In the genomic region with DNA sequence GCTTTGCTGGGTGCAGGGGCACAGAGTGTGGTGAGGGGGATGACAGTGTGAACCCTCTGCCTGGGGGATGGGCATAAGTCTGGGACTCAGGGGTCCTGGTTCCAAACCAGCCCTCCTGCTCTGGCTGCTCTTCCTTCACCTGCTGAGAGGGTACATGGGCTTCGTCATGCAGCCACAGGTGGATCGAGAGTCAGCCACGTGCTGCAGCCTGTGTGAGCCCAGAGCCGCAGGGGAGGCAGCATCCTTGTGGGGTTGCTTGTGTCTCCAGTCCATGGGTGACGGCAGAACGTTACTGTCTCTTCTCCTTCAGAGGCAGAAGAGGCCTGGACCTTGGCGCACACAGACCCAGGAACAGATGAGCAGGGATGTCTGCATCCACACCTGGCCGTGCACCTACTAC, we compare ENCODE assay signal across 24 cellular contexts.
"Had no signal": no experiment of that assay in that cellular context is flagged by ENCODE, and none has a peak within 500 bp of the region (broad histone marks: within the 10 kb centered on the region; RNA-seq: fewer than 3 reads in every experiment).

No MANE protein-coding gene starts in this region.

- H3K4me3 Mint-ChIP-seq: activated B cell treated with CpG ODN at 0.5 μM for 24 hours; activated CD4-positive, alpha-beta T cell treated with anti-CD3 and anti-CD28 coated beads for 36 hours; activated naive CD4-positive, alpha-beta T cell treated with anti-CD3 and anti-CD28 coated beads, Interleukin-2, amount 50 U/mL, for 24 hours; activated T-helper 1 cell treated with anti-CD3 and anti-CD28 coated beads, Interleukin-12 subunit alpha, Interleukin-12 subunit beta, Interleukin-2, Interleukin-4 antibody, amounts not matched to agents 30 ng/mL and 10 ng/mL and 1 ng/mL, durations not matched to agents 14 hours and 24 hours and 36 hours; effector memory CD8-positive, alpha-beta T cell; naive B cell; T-helper 1 cell treated with Interleukin-12 subunit alpha and Interleukin-12 subunit beta and Interleukin-4 antibody, amounts not matched to agents 30 μg/mL and 1 μg/mL, for 36 hours had no signal

- H3K36me3 ChIP-seq: brain microvascular endothelial cell had no signal

- H3K27me3 ChIP-seq: brain microvascular endothelial cell, dorsolateral prefrontal cortex, tibial nerve had no signal

- H3K27me3 Mint-ChIP-seq: activated B cell treated with CpG ODN at 0.5 μM for 24 hours; activated CD4-positive, alpha-beta T cell treated with anti-CD3 and anti-CD28 coated beads for 36 hours; activated naive CD4-positive, alpha-beta T cell treated with anti-CD3 and anti-CD28 coated beads, Interleukin-2, amount 50 U/mL, for 24 hours; effector memory CD8-positive, alpha-beta T cell; naive B cell; progenitor cell of endocrine pancreas had no signal

- ATAC-seq: activated CD4-positive, alpha-beta T cell treated with anti-CD3 and anti-CD28 coated beads for 36 hours; effector memory CD8-positive, alpha-beta T cell; esophagus mucosa; left colon; mucosa of descending colon had no signal

- H3K4me3 ChIP-seq: dorsolateral prefrontal cortex, lower lobe of right lung, mucosa of descending colon, tibial nerve had no signal

- H3K27ac Mint-ChIP-seq: activated B cell treated with CpG ODN at 0.5 μM for 24 hours; activated CD4-positive, alpha-beta T cell treated with anti-CD3 and anti-CD28 coated beads for 36 hours; activated naive CD4-positive, alpha-beta T cell treated with anti-CD3 and anti-CD28 coated beads, Interleukin-2, amount 50 U/mL, for 24 hours; activated T-helper 1 cell treated with anti-CD3 and anti-CD28 coated beads, Interleukin-12 subunit alpha, Interleukin-12 subunit beta, Interleukin-2, Interleukin-4 antibody, amounts not matched to agents 30 ng/mL and 10 ng/mL and 1 ng/mL, durations not matched to agents 14 hours and 24 hours and 36 hours; naive B cell; T-helper 1 cell treated with Interleukin-12 subunit alpha and Interleukin-12 subunit beta and Interleukin-4 antibody, amounts not matched to agents 30 μg/mL and 1 μg/mL, for 36 hours had no signal

- H3K27ac ChIP-seq: brain microvascular endothelial cell had no signal

- H3K9me3 ChIP-seq: lower lobe of right lung, mucosa of descending colon, tibial nerve had no signal

- DNase-seq: activated B cell treated with CpG ODN at 0.5 μM for 24 hours; activated CD4-positive, alpha-beta T cell treated with anti-CD3 and anti-CD28 coated beads for 36 hours; activated CD4-positive, alpha-beta T cell treated with anti-CD3 and anti-CD28 coated beads, Interleukin-2, amount 50 U/mL, for 4 hours; activated gamma-delta T cell treated with Interleukin-2 at 50 U/mL for 16 hours; activated T-cell treated with anti-CD3 and anti-CD28 coated beads for 4 hours; brain microvascular endothelial cell; central memory CD4-positive, alpha-beta T cell; effector memory CD8-positive, alpha-beta T cell; left colon; lower lobe of right lung; mesendoderm; naive B cell; occipital lobe; stimulated activated CD4-positive, alpha-beta T cell treated with anti-CD3 and anti-CD28 coated beads, Interleukin-4, amount 100 ng/mL, for 24 hours; stimulated activated naive CD4-positive, alpha-beta T cell treated with Interleukin-2 at 50 U/mL for 16 hours; substantia nigra had no signal

- H3K9me3 Mint-ChIP-seq: activated B cell treated with CpG ODN at 0.5 μM for 24 hours; activated naive CD4-positive, alpha-beta T cell treated with anti-CD3 and anti-CD28 coated beads, Interleukin-2, amount 50 U/mL, for 24 hours; activated T-helper 1 cell treated with anti-CD3 and anti-CD28 coated beads, Interleukin-12 subunit alpha, Interleukin-12 subunit beta, Interleukin-2, Interleukin-4 antibody, amounts not matched to agents 30 ng/mL and 10 ng/mL and 1 ng/mL, durations not matched to agents 14 hours and 24 hours and 36 hours; effector memory CD8-positive, alpha-beta T cell; naive B cell; T-helper 1 cell treated with Interleukin-12 subunit alpha and Interleukin-12 subunit beta and Interleukin-4 antibody, amounts not matched to agents 30 μg/mL and 1 μg/mL, for 36 hours had no signal
